23 cellular contexts compared by ENCODE assay signal in the genomic region with DNA sequence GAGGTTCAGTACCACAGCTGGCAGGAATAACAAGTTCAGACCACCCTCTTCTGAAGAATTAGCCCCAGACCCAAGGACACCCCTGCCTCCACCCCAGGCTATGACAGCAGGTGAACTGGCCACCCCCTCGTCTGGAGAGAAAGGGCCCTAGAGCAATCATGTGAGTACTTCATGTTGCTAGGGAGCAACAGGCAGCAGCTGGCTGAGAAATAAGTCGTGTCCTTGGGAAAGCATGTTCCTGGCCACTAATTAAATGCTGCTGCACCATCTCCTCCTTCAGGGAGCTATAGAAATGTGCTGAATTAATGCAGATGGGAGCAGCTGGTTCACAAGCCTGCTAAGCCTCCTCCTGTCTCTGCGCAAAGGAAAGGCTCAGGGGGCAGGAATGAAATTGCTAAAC. TPM values are rescaled to one million over a fixed set of nuclear protein-coding genes. Genes with fewer than 3 reads are reported as not detected.
A peak's percentile ranks its signal among the peaks of the same experiment; 100 is the strongest.
DNase-seq lines count a peak whose midpoint lies in the region; ATAC-seq and TF ChIP-seq lines count a peak whose summit lies in the region.
"Had no signal": no experiment of that assay in that cellular context is flagged by ENCODE, and none has a peak within 500 bp of the region (broad histone marks: within the 10 kb centered on the region; RNA-seq: fewer than 3 reads in every experiment).

No MANE protein-coding gene starts in this region.

- H3K4me1 ChIP-seq in cardiac muscle cell (ENCODE audit: low read depth), result peaks cover 23% of the 10 kb centered on the region
- H3K4me1 ChIP-seq: BLaER1 treated with 17β-estradiol and CSF1 and Interleukin-3, amounts not matched to agents 10 nM and 100 nM had no signal

- H3K4me3 ChIP-seq in cardiac muscle cell, result no peak overlapping the region
- H3K4me3 ChIP-seq: BLaER1 treated with 17β-estradiol and CSF1 and Interleukin-3, amounts not matched to agents 10 nM and 100 nM; K562 had no signal

- no peak for ATAC-seq in GM21515 (IDR thresholded peaks at IDR 0.05; ENCODE audit: unreplicated experiment)
- ATAC-seq: K562, left lobe of liver, Panc1 had no signal

- no peaks in the 10 kb centered on the region for H3K9me3 ChIP-seq in cardiac muscle cell (ENCODE audit: low read depth)
- H3K9me3 ChIP-seq: BLaER1 treated with 17β-estradiol and CSF1 and Interleukin-3, amounts not matched to agents 10 nM and 100 nM; SK-N-SH had no signal

- no peaks in the 10 kb centered on the region for H3K36me3 ChIP-seq in cardiac muscle cell

- H3K27me3 ChIP-seq in cardiac muscle cell, result no peaks in the 10 kb centered on the region
- H3K27me3 ChIP-seq: BLaER1 treated with 17β-estradiol and CSF1 and Interleukin-3, amounts not matched to agents 10 nM and 100 nM had no signal

- H3K27ac ChIP-seq in cardiac muscle cell (peak overlapping the region; percentile 12), temporal lobe (ENCODE audit: low read depth, low read length) (peak overlapping the region; percentile 27)
- H3K27ac ChIP-seq: BLaER1 treated with 17β-estradiol and CSF1 and Interleukin-3, amounts not matched to agents 10 nM and 100 nM; epithelial cell of prostate had no signal

- no peak for TF ChIP-seq CTCF in cardiac muscle cell (IDR thresholded peaks at IDR 0.05; ENCODE audit: low read depth, low read length)

- DNase-seq in NCI-H2171 treated with DMSO at 0.1 percent for 48 hours (lab: John Stamatoyannopoulos, UW) (peak; percentile 56), NCI-H2171 (lab: John Stamatoyannopoulos, UW) (no peak), NCI-H2227 treated with DMSO at 0.1 percent for 48 hours (lab: John Stamatoyannopoulos, UW) (peak; percentile 35), cardiac muscle cell (ENCODE audit: low read depth in 1 of 2, low spot score in 1 of 2) (peak in 1 of 2 donors; percentile 33), AML-193 (lab: John Stamatoyannopoulos, UW) (no peak)
- DNase-seq in activated naive CD4-positive, alpha-beta T cell treated with anti-CD3 and anti-CD28 coated beads, Interleukin-2, amount 50 U/mL, for 16 hours, result no peak
- DNase-seq: 8988T; activated CD4-positive, CD25-positive, alpha-beta regulatory T cell treated with anti-CD3 and anti-CD28 coated beads, Interleukin-2, amount 50 U/mL, for 72 hours; activated naive CD8-positive, alpha-beta T cell treated with anti-CD3 and anti-CD28 coated beads, Interleukin-2, amount 10 ng/mL, durations not matched to agents 7 days and 5 days; dermis blood vessel endothelial cell; DMS153; foreskin melanocyte; HFFc6; NCI-H446; SK-N-SH; stimulated activated CD4-positive, alpha-beta T cell treated with anti-CD3 and anti-CD28 coated beads, Interleukin-2, amount 100 ng/mL, for 48 hours had no signal

RNA-seq across cellular contexts. Expression of a gene that starts 31.5 kb away (rescaled TPM):
- total RNA-seq in cardiac muscle cell (39.3 and 45.0 TPM in 2 replicates), temporal lobe (15.5 TPM)
- 78.6 and 95.2 TPM in 2 replicates for polyA plus RNA-seq in cardiac muscle cell

RNA-seq across cellular contexts. Expression of a gene that starts 31.8 kb away (rescaled TPM):
- 32.9 and 34.5 TPM in 2 replicates for total RNA-seq in cardiac muscle cell
- 59.4 and 72.1 TPM in 2 replicates for polyA plus RNA-seq in cardiac muscle cell
- 14.5 TPM for total RNA-seq in temporal lobe

RNA-seq across cellular contexts. Expression of a gene that starts 47.5 kb away (rescaled TPM):
- total RNA-seq in cardiac muscle cell, result 12.7 and 18.0 TPM in 2 replicates
- 10.6 and 13.6 TPM in 2 replicates for polyA plus RNA-seq in cardiac muscle cell
- 7.9 TPM for total RNA-seq in temporal lobe

Comparison
In these comparisons a context has a peak if more than half of its experiments do, and no peak if none do; other contexts are left out.
1. DNase-seq: peak in NCI-H2171 treated with DMSO at 0.1 percent for 48 hours (single experiment) and NCI-H2227 treated with DMSO at 0.1 percent for 48 hours (single experiment); none in NCI-H2171 (single experiment), AML-193 (0 of 2) and activated naive CD4-positive, alpha-beta T cell treated with anti-CD3 and anti-CD28 coated beads, Interleukin-2, amount 50 U/mL, for 16 hours (single experiment).